ENCODE assay signal across 7 cellular contexts in the genomic region with DNA sequence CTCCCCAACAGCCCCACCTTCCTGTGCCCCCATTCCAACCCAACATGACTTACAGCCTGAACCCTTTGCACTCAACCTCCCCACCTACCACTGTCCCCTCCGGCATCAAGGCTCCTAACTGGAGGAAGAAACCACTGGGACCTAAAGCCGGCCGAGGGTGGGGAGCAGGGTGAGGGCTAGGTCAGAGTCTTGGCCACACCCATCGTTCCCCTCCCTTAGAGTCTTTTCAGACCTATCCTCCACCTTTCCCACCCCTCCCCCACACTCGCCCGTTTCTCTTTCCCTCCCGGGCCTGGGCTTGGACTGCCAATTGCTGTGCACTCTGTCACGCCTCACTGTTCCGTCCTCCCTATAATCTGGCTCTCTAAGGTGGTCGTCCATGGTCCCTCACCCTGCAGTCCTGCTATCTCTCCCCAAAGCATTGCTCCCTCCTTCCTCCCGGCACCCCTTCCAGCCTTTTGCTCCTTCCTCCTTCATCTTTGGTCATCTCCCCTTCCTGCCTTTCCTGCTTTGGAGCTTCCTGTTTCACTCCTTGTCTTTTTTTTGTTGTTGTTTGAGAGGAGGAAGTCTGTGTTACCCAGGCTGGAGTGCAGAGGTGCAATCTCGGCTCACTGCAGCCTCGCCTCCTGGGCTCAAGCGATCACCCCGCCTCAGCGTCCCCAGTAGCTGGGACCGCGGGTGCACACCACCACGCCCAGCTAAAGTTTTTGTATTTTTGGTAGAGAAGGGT. TPM values are rescaled to one million over a fixed set of nuclear protein-coding genes. Genes with fewer than 3 reads are reported as not detected.
DNase-seq lines count a peak whose midpoint lies in the region; ATAC-seq and TF ChIP-seq lines count a peak whose summit lies in the region.

No MANE protein-coding gene starts in this region.

- H3K4me1 ChIP-seq in H9 (ENCODE audit: insufficient read depth, low read length) (peaks cover 4% of the 10 kb centered on the region; the same call in 1 of the 2 replicates), NT2/D1 (ENCODE audit: insufficient read depth, insufficient read length) (peaks cover 2% of the 10 kb centered on the region)

- no peak overlapping the region for H2AFZ ChIP-seq in H9 (ENCODE audit: low read length)

- no peak overlapping the region for H4K8ac ChIP-seq in H9 (replicated peaks; ENCODE audit: insufficient read length, low read depth, low read length)

- H4K5ac ChIP-seq in H9 (ENCODE audit: insufficient read length, low read depth, low read length), result no peak overlapping the region

- peak overlapping the region; percentile 6 for H3K27ac ChIP-seq in H9 (ENCODE audit: insufficient read length, low read depth, low read length)

- H3K9ac ChIP-seq in H9 (ENCODE audit: extremely low read depth, insufficient read length, low read length), result peak overlapping the region; percentile 68
- peak overlapping the region; percentile 79 for H3K9ac ChIP-seq in NT2/D1 (ENCODE audit: insufficient read length, low read depth)

- H3K27ac Mint-ChIP-seq in H9 (peak overlapping the region; percentile 95 to 100 (median 99)), osteocyte (ENCODE audit: unreplicated experiment) (peak overlapping the region; percentile 43)

- peaks cover 7% of the 10 kb centered on the region; the same call in 1 of the 2 replicates for H3K79me2 ChIP-seq in H9 (ENCODE audit: insufficient read depth, low read length)

- H3K4me3 ChIP-seq in NT2/D1 (ENCODE audit: insufficient read length, low read depth), result peak overlapping the region; percentile 59
- H3K4me3 ChIP-seq in epithelial cell of proximal tubule (ENCODE audit: low read depth, low read length), result peak overlapping the region; percentile 58

- peaks cover 2% of the 10 kb centered on the region; the same call in 1 of the 2 replicates for H3K27me3 Mint-ChIP-seq in H9 (ENCODE audit: low read depth)
- H3K27me3 Mint-ChIP-seq in osteocyte (ENCODE audit: unreplicated experiment), result peaks cover 14% of the 10 kb centered on the region

- H2BK120ac ChIP-seq in H9 (ENCODE audit: low read depth, low read length, poor library complexity, severe bottlenecking), result no peak overlapping the region

- H3K36me3 Mint-ChIP-seq in H9 (ENCODE audit: insufficient read depth in 1 of 3, low read depth in 3 of 3), result peaks cover 3 to 25% (median 25%) of the 10 kb centered on the region in 3 experiments
- peaks cover 4% of the 10 kb centered on the region for H3K36me3 Mint-ChIP-seq in osteocyte (ENCODE audit: unreplicated experiment)

- TF ChIP-seq CTCF in H9 (conservative IDR thresholded peaks at IDR 0.05) (no peak), epithelial cell of proximal tubule (conservative IDR thresholded peaks at IDR 0.05; ENCODE audit: low read depth, low read length) (no peak), osteocyte (IDR thresholded peaks at IDR 0.05) (no peak)

- no peak overlapping the region for H3K4ac ChIP-seq in H9 (ENCODE audit: low read depth, low read length)

- peak overlapping the region; percentile 61 for H3K18ac ChIP-seq in H9 (ENCODE audit: insufficient read length, low read depth, low read length)

- no peak overlapping the region for H2BK5ac ChIP-seq in H9 (ENCODE audit: insufficient read length, low read length)

- peaks cover 19% of the 10 kb centered on the region for H3K36me3 ChIP-seq in NT2/D1 (ENCODE audit: insufficient read depth, insufficient read length, low read length)

- no peaks in the 10 kb centered on the region for H3K27me3 ChIP-seq in H9 (ENCODE audit: insufficient read depth, low read length)
- H3K27me3 ChIP-seq in NT2/D1 (ENCODE audit: insufficient read depth, insufficient read length), result peaks cover 34% of the 10 kb centered on the region

- no CpG with 5 or more reads among the region's 19 CpGs for whole genome bisulfite sequencing in H9 (ENCODE audit: extremely low coverage, insufficient read length, low lambda C conversion rate)

- no peak overlapping the region for H2BK20ac ChIP-seq in H9 (ENCODE audit: low read depth, low read length, poor library complexity, severe bottlenecking)

- H2AK5ac ChIP-seq in H9 (ENCODE audit: insufficient read length, low read length), result no peak overlapping the region

- peaks cover 25% of the 10 kb centered on the region for H3K23me2 ChIP-seq in H9 (ENCODE audit: insufficient read length, low read depth, low read length, poor library complexity, severe bottlenecking)

- H3T11ph ChIP-seq in H9 (ENCODE audit: low read length), result no peak overlapping the region

- no peaks in the 10 kb centered on the region for H3K79me1 ChIP-seq in H9 (ENCODE audit: insufficient read depth, low read depth, low read length, poor library complexity, severe bottlenecking)

- H3K56ac ChIP-seq in H9 (ENCODE audit: insufficient read length, low read depth, low read length), result no peak overlapping the region

- peak; percentile 96 for DNase-seq in H9
- DNase-seq in NT2/D1 (ENCODE audit: low read depth, low spot score), result no peak
- no peak for DNase-seq in epithelial cell of proximal tubule (ENCODE audit: low read depth)
- DNase-seq in osteocyte (ENCODE audit: extremely low spot score, unreplicated experiment), result no peak
- no peak for DNase-seq in SHP77 treated with DMSO at 0.1 percent for 48 hours (lab: John Stamatoyannopoulos, UW)
- no peak for DNase-seq in AG20443 (ENCODE audit: low spot score)

- no peak overlapping the region for H2BK15ac ChIP-seq in H9 (ENCODE audit: low read depth, low read length)

- H3K4me1 Mint-ChIP-seq in H9, result peaks cover 32 to 48% of the 10 kb centered on the region in 2 experiments
- H3K4me1 Mint-ChIP-seq in osteocyte (ENCODE audit: unreplicated experiment), result peaks cover 40% of the 10 kb centered on the region

- H3K4me2 ChIP-seq in H9 (ENCODE audit: insufficient read depth, insufficient read length, low read length), result peak overlapping the region; percentile 76

- H3K4me3 Mint-ChIP-seq in H9 (peak overlapping the region; percentile 86 to 93), osteocyte (ENCODE audit: unreplicated experiment) (peak overlapping the region; percentile 34)

- no peak overlapping the region for H4K91ac ChIP-seq in H9 (ENCODE audit: insufficient read length, low read depth, low read length)

- no peaks in the 10 kb centered on the region for H3K9me3 ChIP-seq in H9 (ENCODE audit: control insufficient read depth, low read depth, low read length)
- H3K9me3 ChIP-seq in NT2/D1 (ENCODE audit: insufficient read depth, low read length), result no peaks in the 10 kb centered on the region

- H4K20me1 ChIP-seq in H9 (ENCODE audit: control insufficient read depth, insufficient read depth, insufficient read length), result no peaks in the 10 kb centered on the region

- ATAC-seq in GM18907 (IDR thresholded peaks at IDR 0.05; ENCODE audit: unreplicated experiment), result no peak

- H2BK12ac ChIP-seq in H9 (ENCODE audit: insufficient read length, low read depth, low read length), result no peak overlapping the region

- no peak overlapping the region for H3K23ac ChIP-seq in H9 (ENCODE audit: insufficient read length, low read depth, low read length)

- peak overlapping the region; percentile 65 for H3K14ac ChIP-seq in H9 (ENCODE audit: insufficient read depth, low read length)

- peaks cover 0 to 4% of the 10 kb centered on the region in 2 experiments; a peak in 1 of 5 replicates for H3K9me3 Mint-ChIP-seq in H9
- H3K9me3 Mint-ChIP-seq in osteocyte (ENCODE audit: unreplicated experiment), result no peaks in the 10 kb centered on the region

RNA-seq across cellular contexts. Expression of a gene that starts 1.0 kb away (rescaled TPM):
- total RNA-seq in H9 (2021), result 174 and 177 TPM in 2 replicates
- 105 and 200 TPM in 2 replicates for total RNA-seq in epithelial cell of proximal tubule
- total RNA-seq in osteocyte, result 0.27 and 0.89 TPM in 2 replicates

RNA-seq across cellular contexts. Expression of a gene that starts 11.2 kb away (rescaled TPM):
- total RNA-seq in H9 (2021), result 46.5 and 49.6 TPM in 2 replicates
- 37.0 and 54.8 TPM in 2 replicates for total RNA-seq in epithelial cell of proximal tubule
- 30.2 and 37.6 TPM in 2 replicates for total RNA-seq in osteocyte

RNA-seq across cellular contexts. Expression of a gene that starts 11.7 kb away (rescaled TPM):
- total RNA-seq in H9 (2021) (134 and 141 TPM in 2 replicates), epithelial cell of proximal tubule (36.4 and 58.5 TPM in 2 replicates), osteocyte (145 and 151 TPM in 2 replicates)

RNA-seq across cellular contexts. Expression of a gene that starts 18.3 kb away (rescaled TPM):
- 4.4 and 4.7 TPM in 2 replicates for total RNA-seq in H9 (2021)
- total RNA-seq in epithelial cell of proximal tubule, result 0.23 and 0.36 TPM in 2 replicates
- total RNA-seq in osteocyte, result 0.59 and 0.63 TPM in 2 replicates

RNA-seq across cellular contexts. Expression of a gene that starts 21.0 kb away (rescaled TPM):
- total RNA-seq in H9 (2021) (261 and 266 TPM in 2 replicates), epithelial cell of proximal tubule (298 and 570 TPM in 2 replicates), osteocyte (642 TPM in 2 replicates)

Comparison
In these comparisons a context has a peak if more than half of its experiments do, and no peak if none do; other contexts are left out.
1. RNA of a gene that starts 1.0 kb away (total RNA-seq): 105 to 200 TPM in epithelial cell of proximal tubule and 174 to 177 TPM in H9; 0.27 to 0.89 TPM in osteocyte; every median in the first group is over 10 times any median in the second.